ENCODE assay signal across 1 cellular context in the genomic region with DNA sequence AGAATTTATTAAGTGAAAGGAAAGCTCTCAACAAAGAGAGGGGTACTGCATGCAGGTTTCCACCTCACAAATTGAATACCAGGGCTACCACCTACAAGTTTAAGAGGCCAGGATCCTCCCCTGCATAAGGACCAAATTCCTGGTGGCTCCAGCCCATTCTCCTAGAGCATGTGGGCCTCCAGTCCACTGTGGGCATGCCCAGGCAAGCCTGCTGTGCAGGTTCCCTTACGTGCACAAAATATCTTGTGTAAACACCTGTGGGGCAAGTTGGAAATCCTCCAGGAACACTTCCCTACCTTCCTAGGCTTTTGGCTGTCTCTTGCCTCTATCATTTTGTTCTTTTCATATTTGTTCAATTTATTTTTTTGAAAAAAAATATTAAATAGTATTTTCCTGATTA.
TF ChIP-seq lines count a peak whose summit lies in the region.

No MANE protein-coding gene starts in this region.

TF ChIP-seq in H1, 55 proteins besides CTCF, POLR2A, EP300 and RAD21 (continued from another document):
- no peak for TF ChIP-seq SP4 (IDR thresholded peaks at IDR 0.05; ENCODE audit: low read length)
- no peak for TF ChIP-seq SUZ12 (IDR thresholded peaks at IDR 0.05; ENCODE audit: low read length)
- TF ChIP-seq EGR1 (IDR thresholded peaks at IDR 0.05; ENCODE audit: borderline replicate concordance, low read depth, low read length), result no peak
- TF ChIP-seq BRCA1 (IDR thresholded peaks at IDR 0.05; ENCODE audit: low read depth, low read length), result no peak
- no peak for TF ChIP-seq BCL11A (IDR thresholded peaks at IDR 0.05; ENCODE audit: low read depth in 2 of 2, low read length in 2 of 2)
- no peak for TF ChIP-seq NRF1 (IDR thresholded peaks at IDR 0.05; ENCODE audit: low read depth, low read length)
- no peak for TF ChIP-seq POLR2AphosphoS5 (IDR thresholded peaks at IDR 0.05; ENCODE audit: low read depth, low read length)
- no peak for TF ChIP-seq TAF1 (IDR thresholded peaks at IDR 0.05; ENCODE audit: low read depth, low read length)
- TF ChIP-seq RFX5 (IDR thresholded peaks at IDR 0.05; ENCODE audit: borderline replicate concordance, low read depth, low read length), result no peak
- no peak for TF ChIP-seq HDAC2 (IDR thresholded peaks at IDR 0.05; ENCODE audit: borderline replicate concordance in 1 of 2, low read depth in 2 of 2, low read length in 2 of 2)
- TF ChIP-seq EZH2 (IDR thresholded peaks at IDR 0.05; ENCODE audit: low read depth, low read length, severe bottlenecking), result no peak
